Comparison of ENCODE assay signal across 2 cellular contexts in the genomic region with DNA sequence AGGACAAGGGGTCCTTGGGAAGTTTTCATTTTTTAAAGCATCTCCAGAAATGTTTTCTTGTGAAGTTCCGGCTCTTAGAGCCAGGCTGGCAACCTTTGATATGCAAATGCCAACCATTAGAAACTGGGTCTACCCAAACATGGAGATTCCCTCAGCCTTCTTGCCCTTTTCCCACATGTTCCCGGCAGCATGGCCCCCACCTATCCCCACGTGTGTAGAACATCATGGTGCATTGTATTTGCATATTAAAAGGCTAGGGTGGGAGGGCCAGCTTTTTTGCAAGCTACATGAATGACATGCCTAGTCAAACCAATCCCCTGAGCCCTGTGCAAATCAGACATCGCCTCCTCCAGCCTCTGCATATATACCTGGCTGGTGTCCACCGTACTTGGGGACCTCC. TPM values are rescaled to one million over a fixed set of nuclear protein-coding genes. Genes with fewer than 3 reads are reported as not detected.
"Had no signal": no experiment of that assay in that cellular context is flagged by ENCODE, and none has a peak within 500 bp of the region (broad histone marks: within the 10 kb centered on the region; RNA-seq: fewer than 3 reads in every experiment).

No MANE protein-coding gene starts in this region.

RNA-seq across cellular contexts. Expression of a gene that starts 23.9 kb away (rescaled TPM):
- total RNA-seq: naive thymus-derived CD8-positive, alpha-beta T cell; natural killer cell treated with Interleukin-12 subunit alpha and Interleukin-12 subunit beta and Interleukin-15 and Interleukin-18, amount 100 ng/mL, for 72 hours had no signal
- polyA plus RNA-seq: naive thymus-derived CD8-positive, alpha-beta T cell had no signal
